ENCODE assay signal across 25 cellular contexts in the genomic region with DNA sequence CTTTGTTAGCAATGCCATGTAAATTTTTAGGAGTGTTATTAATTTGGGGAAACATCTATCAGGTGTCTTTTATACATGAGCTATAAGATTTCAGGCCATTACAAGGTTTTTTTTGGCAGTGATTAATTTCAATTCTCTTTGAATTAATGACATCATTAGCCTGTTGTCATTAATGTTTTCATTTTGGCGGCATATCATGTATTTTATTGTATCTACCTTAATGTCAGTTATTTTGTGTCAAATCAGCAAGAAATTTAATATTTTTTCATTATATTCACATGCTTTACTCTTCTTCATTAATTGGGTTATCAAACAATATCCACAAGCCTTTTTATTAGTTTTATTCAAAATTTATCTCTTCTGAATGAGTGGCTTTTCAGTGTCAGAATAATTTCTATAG.
"Had no signal": no experiment of that assay in that cellular context is flagged by ENCODE, and none has a peak within 500 bp of the region (broad histone marks: within the 10 kb centered on the region; RNA-seq: fewer than 3 reads in every experiment).

No MANE protein-coding gene starts in this region.

- H3K4me3 ChIP-seq: colonic mucosa, esophagus squamous epithelium, gastrocnemius medialis, heart right ventricle, left lung, lower lobe of right lung, mucosa of descending colon had no signal

- H3K27me3 ChIP-seq: colonic mucosa, gastrocnemius medialis, left lung had no signal

- FAIRE-seq: islet of Langerhans, keratinocyte had no signal

- H3K4me1 ChIP-seq: colonic mucosa, gastrocnemius medialis, heart right ventricle, left lung, lower lobe of right lung had no signal

- ATAC-seq: effector memory CD8-positive, alpha-beta T cell; esophagus mucosa; gastrocnemius medialis; heart right ventricle; left cardiac atrium; left lung; left ventricle myocardium superior; lower lobe of right lung; mucosa of descending colon had no signal

- H3K9me3 ChIP-seq: colonic mucosa, esophagus squamous epithelium, gastrocnemius medialis, heart right ventricle, left lung, lower lobe of right lung, mucosa of descending colon had no signal

- H3K36me3 ChIP-seq: colonic mucosa, esophagus squamous epithelium, gastrocnemius medialis, heart right ventricle, left lung, lower lobe of right lung had no signal

- H3K27ac ChIP-seq: colonic mucosa, epithelial cell of prostate, esophagus squamous epithelium, gastrocnemius medialis, heart right ventricle, left lung, lower lobe of right lung had no signal

- DNase-seq: colonic mucosa; cortex of kidney; effector CD8-positive, alpha-beta T cell; effector memory CD8-positive, alpha-beta T cell; endodermal cell; erythroblast; esophagus squamous epithelium; foreskin fibroblast; foreskin melanocyte; gastrocnemius medialis; glutamatergic neuron; head of caudate nucleus; heart right ventricle; hippocampal formation; left cardiac atrium; left lung; left ventricle myocardium superior; lower lobe of right lung; mesenchymal stem cell; mucosa of descending colon; naive B cell had no signal
